19 cellular contexts compared by ENCODE assay signal in genomic region chr11:1131033-1131911, GRCh38. TPM values are rescaled to one million over a fixed set of nuclear protein-coding genes. Genes with fewer than 3 reads are reported as not detected.
DNase-seq lines count a peak whose midpoint lies in the region; ATAC-seq and TF ChIP-seq lines count a peak whose summit lies in the region.
"Had no signal": no experiment of that assay in that cellular context is flagged by ENCODE, and none has a peak within 500 bp of the region (broad histone marks: within the 10 kb centered on the region; RNA-seq: fewer than 3 reads in every experiment).

No MANE protein-coding gene starts in this region.

- no peaks in the 10 kb centered on the region for H3K36me3 ChIP-seq in endodermal cell (ENCODE audit: control insufficient read depth, insufficient read depth, low read length)
- H3K36me3 ChIP-seq: gastroesophageal sphincter had no signal

- no peaks in the 10 kb centered on the region for H3K27me3 Mint-ChIP-seq in activated CD4-positive, alpha-beta memory T cell treated with anti-CD3 and anti-CD28 coated beads, Interleukin-2, amount 10 ng/mL, durations not matched to agents 7 days and 5 days
- H3K27me3 Mint-ChIP-seq in activated CD4-positive, alpha-beta memory T cell treated with anti-CD3 and anti-CD28 coated beads for 36 hours, result peaks cover 6% of the 10 kb centered on the region
- H3K27me3 Mint-ChIP-seq in endodermal cell (ENCODE audit: insufficient read depth), result peaks cover 8% of the 10 kb centered on the region
- H3K27me3 Mint-ChIP-seq in stimulated activated memory B cell treated with anti-CD40 and anti-IgM and Interleukin-4, amounts not matched to agents 10 μg/mL and 1 μg/mL and 100 μg/mL, for 72 hours, result peaks cover 40% of the 10 kb centered on the region

- H3K4me3 Mint-ChIP-seq in activated CD4-positive, alpha-beta memory T cell treated with anti-CD3 and anti-CD28 coated beads, Interleukin-2, amount 10 ng/mL, durations not matched to agents 7 days and 5 days, result no peak overlapping the region
- no peak overlapping the region for H3K4me3 Mint-ChIP-seq in activated CD4-positive, alpha-beta memory T cell treated with anti-CD3 and anti-CD28 coated beads for 36 hours
- H3K4me3 Mint-ChIP-seq in endodermal cell, result no peak overlapping the region
- no peak overlapping the region for H3K4me3 Mint-ChIP-seq in stimulated activated memory B cell treated with anti-CD40 and anti-IgM and Interleukin-4, amounts not matched to agents 10 μg/mL and 1 μg/mL and 100 μg/mL, for 72 hours

- POLR2A ChIA-PET in activated CD4-positive, alpha-beta memory T cell treated with anti-CD3 and anti-CD28 coated beads, Interleukin-2, amount 10 ng/mL, durations not matched to agents 7 days and 5 days (lab: Charles Lee), result no interaction called here
- POLR2A ChIA-PET in activated CD4-positive, alpha-beta memory T cell treated with anti-CD3 and anti-CD28 coated beads for 36 hours (lab: Charles Lee), result no interaction called here

- no peaks in the 10 kb centered on the region for H3K36me3 Mint-ChIP-seq in activated CD4-positive, alpha-beta memory T cell treated with anti-CD3 and anti-CD28 coated beads, Interleukin-2, amount 10 ng/mL, durations not matched to agents 7 days and 5 days (ENCODE audit: low read depth)
- peaks cover 4% of the 10 kb centered on the region for H3K36me3 Mint-ChIP-seq in activated CD4-positive, alpha-beta memory T cell treated with anti-CD3 and anti-CD28 coated beads for 36 hours
- no peaks in the 10 kb centered on the region for H3K36me3 Mint-ChIP-seq in endodermal cell (ENCODE audit: low read depth)
- peaks cover 9% of the 10 kb centered on the region for H3K36me3 Mint-ChIP-seq in stimulated activated memory B cell treated with anti-CD40 and anti-IgM and Interleukin-4, amounts not matched to agents 10 μg/mL and 1 μg/mL and 100 μg/mL, for 72 hours

- CTCF ChIA-PET in activated CD4-positive, alpha-beta memory T cell treated with anti-CD3 and anti-CD28 coated beads, Interleukin-2, amount 10 ng/mL, durations not matched to agents 7 days and 5 days (lab: Charles Lee), result no interaction called here
- CTCF ChIA-PET in activated CD4-positive, alpha-beta memory T cell treated with anti-CD3 and anti-CD28 coated beads for 36 hours (lab: Charles Lee), result no interaction called here

- peak; percentile 8 for DNase-seq in activated CD4-positive, alpha-beta memory T cell treated with anti-CD3 and anti-CD28 coated beads, Interleukin-2, amount 10 ng/mL, durations not matched to agents 7 days and 5 days
- DNase-seq in activated CD4-positive, alpha-beta memory T cell treated with anti-CD3 and anti-CD28 coated beads for 36 hours, result no peak
- DNase-seq in NCI-H2107 treated with DMSO at 0.1 percent for 48 hours (lab: John Stamatoyannopoulos, UW; ENCODE audit: unreplicated experiment) (peak; percentile 85), endodermal cell (peak; percentile 50), NAMALWA (ENCODE audit: low spot score) (no peak), DMS 273 (lab: John Stamatoyannopoulos, UW; ENCODE audit: unreplicated experiment) (no peak)
- DNase-seq: activated effector memory CD4-positive, alpha-beta T cell treated with anti-CD3 and anti-CD28 coated beads, Interleukin-2, amount 50 U/mL, for 16 hours; amygdala; KBM-7; naive thymus-derived CD8-positive, alpha-beta T cell; NCI-H2081 treated with DMSO at 0.1 percent for 48 hours; substantia nigra had no signal

- H3K27ac ChIP-seq in endodermal cell (ENCODE audit: low read depth, low read length), result no peak overlapping the region
- H3K27ac ChIP-seq: gastroesophageal sphincter, SK-N-MC had no signal

- H3K27ac Mint-ChIP-seq in activated CD4-positive, alpha-beta memory T cell treated with anti-CD3 and anti-CD28 coated beads, Interleukin-2, amount 10 ng/mL, durations not matched to agents 7 days and 5 days, result no peak overlapping the region
- no peak overlapping the region for H3K27ac Mint-ChIP-seq in activated CD4-positive, alpha-beta memory T cell treated with anti-CD3 and anti-CD28 coated beads for 36 hours
- no peak overlapping the region for H3K27ac Mint-ChIP-seq in endodermal cell
- no peak overlapping the region for H3K27ac Mint-ChIP-seq in stimulated activated memory B cell treated with anti-CD40 and anti-IgM and Interleukin-4, amounts not matched to agents 10 μg/mL and 1 μg/mL and 100 μg/mL, for 72 hours

- peaks cover 11% of the 10 kb centered on the region for H3K9me3 ChIP-seq in endodermal cell (ENCODE audit: control insufficient read depth, low read length)

- no peak overlapping the region for H3K9ac ChIP-seq in endodermal cell (ENCODE audit: extremely low read depth, low read length, poor library complexity, severe bottlenecking)

- no peak overlapping the region for H3K4me3 ChIP-seq in endodermal cell (ENCODE audit: low read length)
- H3K4me3 ChIP-seq: gastroesophageal sphincter, lung, SK-N-MC had no signal

- no peaks in the 10 kb centered on the region for H3K27me3 ChIP-seq in endodermal cell (ENCODE audit: control insufficient read depth, insufficient read depth, low read length, poor library complexity, severe bottlenecking)

- peak; percentile 38 for TF ChIP-seq CTCF in endodermal cell (conservative IDR thresholded peaks at IDR 0.05)

- peaks cover 16% of the 10 kb centered on the region for H3K9me3 Mint-ChIP-seq in activated CD4-positive, alpha-beta memory T cell treated with anti-CD3 and anti-CD28 coated beads, Interleukin-2, amount 10 ng/mL, durations not matched to agents 7 days and 5 days
- peaks cover 19% of the 10 kb centered on the region for H3K9me3 Mint-ChIP-seq in activated CD4-positive, alpha-beta memory T cell treated with anti-CD3 and anti-CD28 coated beads for 36 hours
- peaks cover 11% of the 10 kb centered on the region for H3K9me3 Mint-ChIP-seq in endodermal cell
- H3K9me3 Mint-ChIP-seq in stimulated activated memory B cell treated with anti-CD40 and anti-IgM and Interleukin-4, amounts not matched to agents 10 μg/mL and 1 μg/mL and 100 μg/mL, for 72 hours, result peaks cover 23% of the 10 kb centered on the region

- no peaks in the 10 kb centered on the region for H3K4me1 Mint-ChIP-seq in activated CD4-positive, alpha-beta memory T cell treated with anti-CD3 and anti-CD28 coated beads, Interleukin-2, amount 10 ng/mL, durations not matched to agents 7 days and 5 days
- H3K4me1 Mint-ChIP-seq in activated CD4-positive, alpha-beta memory T cell treated with anti-CD3 and anti-CD28 coated beads for 36 hours (ENCODE audit: low read depth), result no peaks in the 10 kb centered on the region
- H3K4me1 Mint-ChIP-seq in endodermal cell, result no peaks in the 10 kb centered on the region
- no peaks in the 10 kb centered on the region for H3K4me1 Mint-ChIP-seq in stimulated activated memory B cell treated with anti-CD40 and anti-IgM and Interleukin-4, amounts not matched to agents 10 μg/mL and 1 μg/mL and 100 μg/mL, for 72 hours

- ATAC-seq in stimulated activated memory B cell treated with anti-CD40 and anti-IgM and Interleukin-4, amounts not matched to agents 10 μg/mL and 1 μg/mL and 100 μg/mL, for 72 hours, result peak; percentile 3
- ATAC-seq in GM19328 (IDR thresholded peaks at IDR 0.05; ENCODE audit: unreplicated experiment), result no peak
- ATAC-seq: gastroesophageal sphincter; HCT116; naive thymus-derived CD8-positive, alpha-beta T cell had no signal

- 86 to 91% methylated on average over 21 to 29 of the region's 29 CpGs for WGBS in endodermal cell (ENCODE audit: insufficient coverage in 1 of 2, insufficient read length in 1 of 2), 2 experiments

- intact Hi-C loops in activated CD4-positive, alpha-beta memory T cell treated with anti-CD3 and anti-CD28 coated beads for 36 hours (cut with micrococcal nuclease), result no loop called here

- no peaks in the 10 kb centered on the region for H3K4me1 ChIP-seq in endodermal cell (ENCODE audit: control insufficient read depth, insufficient read depth, low read length)
- H3K4me1 ChIP-seq: gastroesophageal sphincter had no signal

RNA-seq across cellular contexts. Expression of gene MUC5AC, which starts 26.5 kb away (rescaled TPM):
- not detected for total RNA-seq in activated CD4-positive, alpha-beta memory T cell treated with anti-CD3 and anti-CD28 coated beads, Interleukin-2, amount 10 ng/mL, durations not matched to agents 7 days and 5 days
- not detected for total RNA-seq in activated CD4-positive, alpha-beta memory T cell treated with anti-CD3 and anti-CD28 coated beads for 36 hours
- not detected for total RNA-seq in endodermal cell
- not detected for polyA plus RNA-seq in endodermal cell (2013, experiment 1 of 2)
- polyA plus RNA-seq in endodermal cell (2013, experiment 2 of 2), result not detected
- total RNA-seq: naive thymus-derived CD8-positive, alpha-beta T cell had no signal
- polyA plus RNA-seq: naive thymus-derived CD8-positive, alpha-beta T cell had no signal

RNA-seq across cellular contexts. Expression of gene MUC2, which starts 56.6 kb away (rescaled TPM):
- not detected for total RNA-seq in activated CD4-positive, alpha-beta memory T cell treated with anti-CD3 and anti-CD28 coated beads, Interleukin-2, amount 10 ng/mL, durations not matched to agents 7 days and 5 days
- total RNA-seq in activated CD4-positive, alpha-beta memory T cell treated with anti-CD3 and anti-CD28 coated beads for 36 hours, result not detected
- total RNA-seq in endodermal cell, result not detected
- polyA plus RNA-seq in endodermal cell (2013, experiment 1 of 2), result not detected
- not detected for polyA plus RNA-seq in endodermal cell (2013, experiment 2 of 2)
- total RNA-seq: naive thymus-derived CD8-positive, alpha-beta T cell had no signal
- polyA plus RNA-seq: AG04450; naive thymus-derived CD8-positive, alpha-beta T cell had no signal

Comparison
In these comparisons a context has a peak if more than half of its experiments do, and no peak if none do; other contexts are left out.
1. DNase-seq: peak in activated CD4-positive, alpha-beta memory T cell treated with anti-CD3 and anti-CD28 coated beads, Interleukin-2, amount 10 ng/mL, durations not matched to agents 7 days and 5 days (single experiment), NCI-H2107 treated with DMSO at 0.1 percent for 48 hours (single experiment) and endodermal cell (single experiment); none in activated CD4-positive, alpha-beta memory T cell treated with anti-CD3 and anti-CD28 coated beads for 36 hours (single experiment), NAMALWA (single experiment) and DMS 273 (single experiment).